8 cellular contexts compared by ENCODE assay signal in the genomic region with DNA sequence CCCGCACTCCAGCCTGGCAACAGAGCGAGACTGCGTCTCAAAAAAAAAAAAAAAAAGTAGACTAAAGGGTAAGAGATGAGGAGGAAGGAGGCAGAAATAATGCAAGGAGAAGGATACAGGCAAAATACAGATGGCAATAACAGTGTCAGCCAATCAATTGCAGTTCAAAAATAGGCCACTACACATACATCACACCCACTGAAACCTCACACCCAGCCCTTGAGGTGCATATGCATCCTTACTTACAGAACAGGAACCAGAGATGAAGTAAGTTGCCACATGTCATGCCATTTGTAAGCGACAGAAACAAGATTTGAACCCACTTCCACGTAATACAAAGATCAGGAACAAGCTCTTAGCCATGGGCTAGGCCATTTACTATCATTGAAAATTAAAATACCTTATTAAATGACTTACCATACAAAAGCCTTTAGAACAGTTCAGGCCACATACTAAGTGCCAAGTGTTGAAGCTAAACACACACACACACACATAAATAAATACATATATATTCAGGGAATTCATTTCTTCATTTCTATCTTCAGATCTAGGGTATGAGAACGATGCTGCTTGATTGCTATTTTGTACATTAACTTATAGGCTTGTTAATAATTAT.
DNase-seq lines count a peak whose midpoint lies in the region; TF ChIP-seq lines count a peak whose summit lies in the region.

No MANE protein-coding gene starts in this region.

- H3K36me3 ChIP-seq in esophagus muscularis mucosa (peaks cover 0 to 21% (median 3%) of the 10 kb centered on the region in 4 donors), brain microvascular endothelial cell (replicated peaks) (no peaks in the 10 kb centered on the region)

- DNase-seq in KBM-7 (peak; percentile 62), esophagus muscularis mucosa (ENCODE audit: extremely low spot score) (no peak), brain microvascular endothelial cell (no peak), nucleus accumbens (lab: John Stamatoyannopoulos, UW) (no peak), ureter (ENCODE audit: low spot score) (no peak), MCF 10A (ENCODE audit: unreplicated experiment) (no peak)
- peak; percentile 87 for DNase-seq in activated CD4-positive, alpha-beta T cell treated with anti-CD3 and anti-CD28 coated beads, Interleukin-2, amount 10 ng/mL, durations not matched to agents 24 days and 14 days
- DNase-seq in stimulated activated CD8-positive, alpha-beta memory T cell treated with anti-CD3 and anti-CD28 coated beads, Interleukin-4, amount 100 ng/mL, for 1 hour (ENCODE audit: low read depth in 2 of 2, low spot score in 1 of 2): peak; percentile 10 to 18

- H3K9me3 Mint-ChIP-seq in activated CD4-positive, alpha-beta T cell treated with anti-CD3 and anti-CD28 coated beads, Interleukin-2, amount 10 ng/mL, durations not matched to agents 24 days and 14 days: peaks cover 11% of the 10 kb centered on the region
- H3K9me3 Mint-ChIP-seq in MCF 10A (ENCODE audit: unreplicated experiment): no peaks in the 10 kb centered on the region

- BruUV-seq in MCF 10A (replicated peaks; lab: Mats Ljungman, UMichigan): no TSS peak

- peaks cover 35% of the 10 kb centered on the region for H3K4me1 Mint-ChIP-seq in activated CD4-positive, alpha-beta T cell treated with anti-CD3 and anti-CD28 coated beads, Interleukin-2, amount 10 ng/mL, durations not matched to agents 24 days and 14 days
- H3K4me1 Mint-ChIP-seq in MCF 10A (ENCODE audit: insufficient read depth, unreplicated experiment): no peaks in the 10 kb centered on the region

- no peaks in the 10 kb centered on the region for H3K27me3 Mint-ChIP-seq in activated CD4-positive, alpha-beta T cell treated with anti-CD3 and anti-CD28 coated beads, Interleukin-2, amount 10 ng/mL, durations not matched to agents 24 days and 14 days
- no peaks in the 10 kb centered on the region for H3K27me3 Mint-ChIP-seq in MCF 10A (ENCODE audit: insufficient read depth, unreplicated experiment)

- H3K4me3 Mint-ChIP-seq in activated CD4-positive, alpha-beta T cell treated with anti-CD3 and anti-CD28 coated beads, Interleukin-2, amount 10 ng/mL, durations not matched to agents 24 days and 14 days: peak overlapping the region; percentile 35
- H3K4me3 Mint-ChIP-seq in MCF 10A (ENCODE audit: unreplicated experiment): no peak overlapping the region

- H3K9me3 ChIP-seq in esophagus muscularis mucosa: peaks cover 0 to 6% (median 0%) of the 10 kb centered on the region in 4 donors

- TF ChIP-seq CTCF in esophagus muscularis mucosa (IDR thresholded peaks at IDR 0.05) (no peak), brain microvascular endothelial cell (IDR thresholded peaks at IDR 0.05; ENCODE audit: low read depth, low read length, missing control alignments) (no peak), MCF 10A (IDR thresholded peaks at IDR 0.05; ENCODE audit: unreplicated experiment) (no peak)

- H3K27ac Mint-ChIP-seq in activated CD4-positive, alpha-beta T cell treated with anti-CD3 and anti-CD28 coated beads, Interleukin-2, amount 10 ng/mL, durations not matched to agents 24 days and 14 days: peak overlapping the region; percentile 90
- H3K27ac Mint-ChIP-seq in MCF 10A (ENCODE audit: low read depth, unreplicated experiment): no peak overlapping the region

- no peak overlapping the region for H3K4me3 ChIP-seq in esophagus muscularis mucosa
- no peak overlapping the region for H3K4me3 ChIP-seq in brain microvascular endothelial cell (ENCODE audit: low read depth, low read length)

- intact Hi-C loops in activated CD4-positive, alpha-beta T cell treated with anti-CD3 and anti-CD28 coated beads, Interleukin-2, amount 10 ng/mL, durations not matched to agents 24 days and 14 days (cut with micrococcal nuclease): loop anchor here (1.0 kb wide), 2 partner anchors 12 to 54 kb away; no protein-coding TSS in a partner anchor
- intact Hi-C loops in esophagus muscularis mucosa (cut with DNase I) (no loop called here), MCF 10A (cut with micrococcal nuclease) (no loop called here)

- peaks cover 65% of the 10 kb centered on the region for H3K36me3 Mint-ChIP-seq in activated CD4-positive, alpha-beta T cell treated with anti-CD3 and anti-CD28 coated beads, Interleukin-2, amount 10 ng/mL, durations not matched to agents 24 days and 14 days (ENCODE audit: low read depth)
- H3K36me3 Mint-ChIP-seq in MCF 10A (ENCODE audit: insufficient read depth, unreplicated experiment): peaks cover 10% of the 10 kb centered on the region

- H3K27ac ChIP-seq in esophagus muscularis mucosa (replicated peaks in 1 of 4) (peak overlapping the region; percentile 79 to 84 (median 82)), brain microvascular endothelial cell (no peak overlapping the region)

- in situ Hi-C loops in KBM-7 (cut with MboI; ENCODE audit: low pct_unique_long_range_greater_than_20kb, low sequenced_read_pairs): no loop called here
- in situ Hi-C loops in brain microvascular endothelial cell (cut with HindIII; ENCODE audit: low pct_ligation_motif_present, low sequenced_read_pairs): no loop called here

- POLR2A ChIA-PET in MCF 10A (lab: Yijun Ruan, JAX): interaction anchor here (0.5 kb wide), 1 partner anchor 19 kb away, joined by 4 read pairs; no protein-coding TSS in a partner anchor

- no peak for TF ChIP-seq POLR2A in esophagus muscularis mucosa (IDR thresholded peaks at IDR 0.05; ENCODE audit: low read depth)

- CTCF ChIA-PET in MCF 10A (lab: Yijun Ruan, JAX): no interaction called here

- peaks cover 15 to 72% (median 60%) of the 10 kb centered on the region in 4 donors for H3K4me1 ChIP-seq in esophagus muscularis mucosa

- H3K27me3 ChIP-seq in esophagus muscularis mucosa (no peaks in the 10 kb centered on the region), brain microvascular endothelial cell (replicated peaks) (no peaks in the 10 kb centered on the region)

- no peak for TF ChIP-seq EP300 in esophagus muscularis mucosa (IDR thresholded peaks at IDR 0.05)

- 85% methylated on average over 6 of the region's 6 CpGs for WGBS in esophagus muscularis mucosa

Comparison
In these comparisons a context has a peak if more than half of its experiments do, and no peak if none do; other contexts are left out.
1. DNase-seq: peak in KBM-7 (single experiment), activated CD4-positive, alpha-beta T cell treated with anti-CD3 and anti-CD28 coated beads, Interleukin-2, amount 10 ng/mL, durations not matched to agents 24 days and 14 days (single experiment) and stimulated activated CD8-positive, alpha-beta memory T cell treated with anti-CD3 and anti-CD28 coated beads, Interleukin-4, amount 100 ng/mL, for 1 hour (2 of 2); none in esophagus muscularis mucosa (single experiment), brain microvascular endothelial cell (single experiment), nucleus accumbens (0 of 56), ureter (single experiment) and MCF 10A (single experiment).